In genomic region chr4:102299302-102299701, GRCh38 we compare ENCODE assay signal across 14 cellular contexts. TPM values are rescaled to one million over a fixed set of nuclear protein-coding genes. Genes with fewer than 3 reads are reported as not detected.
DNase-seq lines count a peak whose midpoint lies in the region; ATAC-seq, FAIRE-seq and TF ChIP-seq lines count a peak whose summit lies in the region.
"Had no signal": no experiment of that assay in that cellular context is flagged by ENCODE, and none has a peak within 500 bp of the region (broad histone marks: within the 10 kb centered on the region; RNA-seq: fewer than 3 reads in every experiment).

No MANE protein-coding gene starts in this region.

- peak; percentile 49 for FAIRE-seq in GM19239 (lab: Jason Lieb, UNC)

- H3K4me3 ChIP-seq in foreskin fibroblast (ENCODE audit: low read depth in 1 of 2, low read length in 2 of 2), result no peak overlapping the region
- H3K4me3 ChIP-seq: heart right ventricle had no signal

- peak; percentile 6 for DNase-seq in AG08395 (ENCODE audit: low spot score)
- DNase-seq in GM19239 (ENCODE audit: insufficient read length, low spot score), result no peak
- no peak for DNase-seq in A172 (ENCODE audit: low spot score)
- no peak for DNase-seq in foreskin fibroblast
- DNase-seq: activated CD4-positive, CD25-positive, alpha-beta regulatory T cell treated with anti-CD3 and anti-CD28 coated beads, Interleukin-2, amount 50 U/mL, for 72 hours; NCI-H1048; NCI-H2107; NCI-H524 treated with DMSO at 0.1 percent for 48 hours; SHP77 treated with DMSO at 0.1 percent for 48 hours had no signal

- peak; percentile 6 for ATAC-seq in HG02885 (IDR thresholded peaks at IDR 0.05; ENCODE audit: poor library complexity, unreplicated experiment)
- ATAC-seq in SK-N-SH treated with all-trans-retinoic acid at 6 μM for 48 hours, result peak; percentile 20; the same call in 2 of the 3 replicates
- no peak for ATAC-seq in esophagus mucosa
- no peak for ATAC-seq in GM21367 (IDR thresholded peaks at IDR 0.05; ENCODE audit: unreplicated experiment)

- TF ChIP-seq CTCF in foreskin fibroblast (IDR thresholded peaks at IDR 0.05; ENCODE audit: low read depth, low read length), result no peak

TF ChIP-seq in SK-N-SH treated with all-trans-retinoic acid at 6 μM for 48 hours, 23 proteins besides CTCF, POLR2A, EP300 and RAD21:
- no peak for TF ChIP-seq PATZ1 (CRISPR knock-in tag; IDR thresholded peaks at IDR 0.05; ENCODE audit: borderline replicate concordance)
- no peak for TF ChIP-seq PPARA (CRISPR knock-in tag; IDR thresholded peaks at IDR 0.05; ENCODE audit: borderline replicate concordance)
- no peak for TF ChIP-seq ARNTL (CRISPR knock-in tag; IDR thresholded peaks at IDR 0.05; ENCODE audit: borderline replicate concordance, low read depth)

RNA-seq across cellular contexts. Expression of gene SLC39A8, which starts 46.0 kb away (rescaled TPM):
- 3.1 TPM for total RNA-seq in esophagus mucosa
- total RNA-seq in A172 (2014; rRNA removed; shearing (Covaris generic)), result 24.1 and 27.3 TPM in 2 replicates

Comparison
In these comparisons a context has a peak if more than half of its experiments do, and no peak if none do; other contexts are left out.
1. ATAC-seq: peak in HG02885 (single experiment) and SK-N-SH treated with all-trans-retinoic acid at 6 μM for 48 hours (single experiment); none in esophagus mucosa (single experiment) and GM21367 (single experiment).